ENCODE assay signal across 1 cellular context in genomic region chr6:69232506-69233194, GRCh38.
TF ChIP-seq lines count a peak whose summit lies in the region.

No MANE protein-coding gene starts in this region.

TF ChIP-seq in K562, 482 proteins besides CTCF, POLR2A, EP300 and RAD21 (continued from another document and continues in another):
- TF ChIP-seq ZBTB12 (CRISPR knock-in tag; IDR thresholded peaks at IDR 0.05) (no peak), ELK1 (CRISPR knock-in tag; IDR thresholded peaks at IDR 0.05) (no peak), GATAD2B (IDR thresholded peaks at IDR 0.05; ENCODE audit: borderline replicate concordance) (no peak), RBBP5 (IDR thresholded peaks at IDR 0.05; ENCODE audit: borderline replicate concordance, insufficient read depth, low read length, poor library complexity, severe bottlenecking) (no peak), ZC3H11A (IDR thresholded peaks at IDR 0.05; ENCODE audit: low read depth, low read length) (no peak), NR1H2 (CRISPR knock-in tag; IDR thresholded peaks at IDR 0.05) (no peak), KHSRP (IDR thresholded peaks at IDR 0.05) (no peak), ZNF280A (IDR thresholded peaks at IDR 0.05; ENCODE audit: low read depth, partially characterized antibody) (no peak), ZNF609 (CRISPR knock-in tag; IDR thresholded peaks at IDR 0.05; ENCODE audit: borderline replicate concordance) (no peak), FOXK1 (CRISPR knock-in tag; IDR thresholded peaks at IDR 0.05; ENCODE audit: borderline replicate concordance) (no peak), ZNF431 (CRISPR knock-in tag; IDR thresholded peaks at IDR 0.05) (no peak), SMARCB1 (IDR thresholded peaks at IDR 0.05; ENCODE audit: insufficient read length, low read depth) (peak; percentile 84), ZNF175 (CRISPR knock-in tag; IDR thresholded peaks at IDR 0.05; ENCODE audit: low read depth) (0 out of 2 replicates have a peak, but pooled peaks have one; percentile 47), SMARCC2 (IDR thresholded peaks at IDR 0.05; ENCODE audit: low read depth) (no peak), ZNF589 (CRISPR knock-in tag; IDR thresholded peaks at IDR 0.05; ENCODE audit: low read depth) (no peak), ATF1 (CRISPR knock-in tag; IDR thresholded peaks at IDR 0.05) (0 out of 2 replicates have a peak, but pooled peaks have one; percentile 33), ATF1 (tag; IDR thresholded peaks at IDR 0.05) (no peak), CREB1 (IDR thresholded peaks at IDR 0.05) (no peak), CREB1 (CRISPR knock-in tag; IDR thresholded peaks at IDR 0.05) (peak; percentile 47), ETS2 (tag; IDR thresholded peaks at IDR 0.05; ENCODE audit: borderline replicate concordance, poor library complexity, severe bottlenecking) (no peak), U2AF1 (optimal IDR thresholded peaks at IDR 0.05; ENCODE audit: low read depth, low read length) (no peak), ZNF121 (CRISPR knock-in tag; conservative IDR thresholded peaks at IDR 0.05) (no peak), NFIX (CRISPR knock-in tag; IDR thresholded peaks at IDR 0.05; ENCODE audit: low read depth) (no peak), MXI1 (IDR thresholded peaks at IDR 0.05; ENCODE audit: low read depth, low read length) (peak; percentile 64; the same call in 1 of the 2 replicates), NR2F6 (CRISPR knock-in tag; IDR thresholded peaks at IDR 0.05) (no peak), HDAC2 (IDR thresholded peaks at IDR 0.05) (peak; percentile 52; the same call in 1 of the 2 replicates), SRSF9 (IDR thresholded peaks at IDR 0.05; ENCODE audit: borderline replicate concordance, low read depth, low read length) (no peak), XRCC3 (IDR thresholded peaks at IDR 0.05) (no peak), ILF3 (IDR thresholded peaks at IDR 0.05; ENCODE audit: borderline replicate concordance) (no peak), SAP30 (IDR thresholded peaks at IDR 0.05; ENCODE audit: borderline replicate concordance, insufficient read depth, low read depth, low read length, poor library complexity, severe bottlenecking) (peak; percentile 72), TCF3 (CRISPR knock-in tag; IDR thresholded peaks at IDR 0.05) (no peak), ZNF318 (IDR thresholded peaks at IDR 0.05; ENCODE audit: borderline replicate concordance in 1 of 2, low read depth in 1 of 2) (no peak), ESRRA (IDR thresholded peaks at IDR 0.05; ENCODE audit: borderline replicate concordance, low read depth) (no peak), ZNF324 (CRISPR knock-in tag; IDR thresholded peaks at IDR 0.05) (no peak), EHMT2 (IDR thresholded peaks at IDR 0.05) (peak; percentile 99), HNRNPLL (IDR thresholded peaks at IDR 0.05; ENCODE audit: low read depth, low read length, poor library complexity, severe bottlenecking) (no peak), THRA (IDR thresholded peaks at IDR 0.05) (no peak), SMAD2 (IDR thresholded peaks at IDR 0.05; ENCODE audit: low read depth, low read length) (no peak), BRCA1 (IDR thresholded peaks at IDR 0.05) (no peak), BRCA1 (CRISPR knock-in tag; IDR thresholded peaks at IDR 0.05) (no peak), MECOM (CRISPR knock-in tag; IDR thresholded peaks at IDR 0.05) (no peak)
- TF ChIP-seq, protein P1, sequence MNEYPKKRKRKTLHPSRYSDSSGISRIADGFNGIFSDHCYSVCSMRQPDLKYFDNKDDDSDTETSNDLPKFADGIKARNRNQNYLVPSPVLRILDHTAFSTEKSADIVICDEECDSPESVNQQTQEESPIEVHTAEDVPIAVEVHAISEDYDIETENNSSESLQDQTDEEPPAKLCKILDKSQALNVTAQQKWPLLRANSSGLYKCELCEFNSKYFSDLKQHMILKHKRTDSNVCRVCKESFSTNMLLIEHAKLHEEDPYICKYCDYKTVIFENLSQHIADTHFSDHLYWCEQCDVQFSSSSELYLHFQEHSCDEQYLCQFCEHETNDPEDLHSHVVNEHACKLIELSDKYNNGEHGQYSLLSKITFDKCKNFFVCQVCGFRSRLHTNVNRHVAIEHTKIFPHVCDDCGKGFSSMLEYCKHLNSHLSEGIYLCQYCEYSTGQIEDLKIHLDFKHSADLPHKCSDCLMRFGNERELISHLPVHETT (CRISPR knock-in tag; conservative IDR thresholded peaks at IDR 0.05 in 1 of 2, IDR thresholded peaks at IDR 0.05 in 1 of 2): peak in 1 of 2 experiments; percentile 71; a peak in 1 of 4 replicates
- TF ChIP-seq, protein P2, sequence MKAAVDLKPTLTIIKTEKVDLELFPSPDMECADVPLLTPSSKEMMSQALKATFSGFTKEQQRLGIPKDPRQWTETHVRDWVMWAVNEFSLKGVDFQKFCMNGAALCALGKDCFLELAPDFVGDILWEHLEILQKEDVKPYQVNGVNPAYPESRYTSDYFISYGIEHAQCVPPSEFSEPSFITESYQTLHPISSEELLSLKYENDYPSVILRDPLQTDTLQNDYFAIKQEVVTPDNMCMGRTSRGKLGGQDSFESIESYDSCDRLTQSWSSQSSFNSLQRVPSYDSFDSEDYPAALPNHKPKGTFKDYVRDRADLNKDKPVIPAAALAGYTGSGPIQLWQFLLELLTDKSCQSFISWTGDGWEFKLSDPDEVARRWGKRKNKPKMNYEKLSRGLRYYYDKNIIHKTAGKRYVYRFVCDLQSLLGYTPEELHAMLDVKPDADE (conservative IDR thresholded peaks at IDR 0.05; ENCODE audit: control insufficient read depth, low read depth, low read length): no peak; the same call in 1 of the 2 replicates
